Comparison of ENCODE assay signal across 8 cellular contexts in the genomic region with DNA sequence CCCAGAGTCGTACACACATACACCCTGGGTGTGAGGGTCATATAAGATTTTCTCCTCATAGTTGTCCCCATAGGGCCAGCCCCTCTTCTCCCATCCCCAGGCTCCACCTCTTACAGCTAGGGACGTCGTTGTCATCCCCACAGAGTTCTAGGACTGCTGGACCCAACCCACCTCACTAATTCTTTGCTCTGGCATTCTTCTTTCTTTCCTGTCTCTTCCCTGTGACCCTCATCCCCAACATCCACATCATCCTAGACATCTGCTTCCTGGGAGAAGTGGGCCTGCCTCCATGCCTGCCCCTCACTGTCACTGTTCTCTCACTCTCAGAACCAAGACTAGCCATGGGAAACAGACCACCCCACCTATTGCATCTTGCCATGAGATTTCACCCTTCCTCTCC. TPM values are rescaled to one million over a fixed set of nuclear protein-coding genes. Genes with fewer than 3 reads are reported as not detected.
DNase-seq lines count a peak whose midpoint lies in the region; TF ChIP-seq lines count a peak whose summit lies in the region.

No MANE protein-coding gene starts in this region.

- no peaks in the 10 kb centered on the region for H3K27me3 ChIP-seq in GM06990 (replicated peaks; ENCODE audit: control insufficient read depth, insufficient read depth, low read length)
- H3K27me3 ChIP-seq in SU-DHL-6 (ENCODE audit: low read length), result no peaks in the 10 kb centered on the region

- peak overlapping the region; percentile 94 for H3K4me2 ChIP-seq in SU-DHL-6 (ENCODE audit: low read depth, low read length, poor library complexity, severe bottlenecking)

- H3K9me3 ChIP-seq in SU-DHL-6 (ENCODE audit: insufficient read depth, low read length), result no peaks in the 10 kb centered on the region

- H3K79me2 ChIP-seq in SU-DHL-6 (ENCODE audit: insufficient read depth, low read length), result peaks cover 60% of the 10 kb centered on the region

- no peaks in the 10 kb centered on the region for H4K20me1 ChIP-seq in SU-DHL-6 (ENCODE audit: low read depth, low read length)

- in situ Hi-C loops in KBM-7 (cut with MboI; ENCODE audit: low pct_unique_long_range_greater_than_20kb, low sequenced_read_pairs), result no loop called here

- no peaks in the 10 kb centered on the region for H3K9me2 ChIP-seq in SU-DHL-6 (replicated peaks; ENCODE audit: insufficient read depth, low read length)

- H2AFZ ChIP-seq in SU-DHL-6 (ENCODE audit: low read depth, low read length, severe bottlenecking), result no peak overlapping the region

- H3K27ac ChIP-seq in SU-DHL-6 (ENCODE audit: low read depth, low read length), result no peak overlapping the region

- no peaks in the 10 kb centered on the region; the same call in 1 of the 2 replicates for H3K36me3 ChIP-seq in GM06990 (ENCODE audit: control insufficient read depth, insufficient read depth, low read length)
- H3K36me3 ChIP-seq in SU-DHL-6 (ENCODE audit: low read length), result 0 out of 2 replicates have a peak, but pooled peaks cover 6% of the 10 kb centered on the region

- DNase-seq in GM06990 (ENCODE audit: extremely low read depth, insufficient read length), result no peak
- DNase-seq in fibroblast of the aortic adventitia (ENCODE audit: low read depth), result no peak
- no peak for DNase-seq in retinal pigment epithelial cell (ENCODE audit: low read depth)
- DNase-seq in NCI-H2171 (lab: John Stamatoyannopoulos, UW), result no peak
- DNase-seq in KBM-7, result no peak
- DNase-seq in mesenteric fat pad (ENCODE audit: low spot score), result no peak
- DNase-seq in NCI-H187 treated with DMSO at 0.1 percent for 48 hours (lab: John Stamatoyannopoulos, UW), result no peak

- TF ChIP-seq CTCF in GM06990 (IDR thresholded peaks at IDR 0.05; ENCODE audit: insufficient read depth, low read length, poor library complexity, severe bottlenecking) (no peak), SU-DHL-6 (IDR thresholded peaks at IDR 0.05; ENCODE audit: insufficient read depth, low read length, poor library complexity, severe bottlenecking) (no peak), fibroblast of the aortic adventitia (IDR thresholded peaks at IDR 0.05; ENCODE audit: insufficient read depth, low read length) (no peak), retinal pigment epithelial cell (conservative IDR thresholded peaks at IDR 0.05; ENCODE audit: low read depth, low read length) (no peak)

- peak overlapping the region; percentile 80 for H3K9ac ChIP-seq in SU-DHL-6 (ENCODE audit: low read length)

- peak overlapping the region; percentile 94 for H3K4me3 ChIP-seq in GM06990 (replicated peaks; ENCODE audit: low read depth, low read length)
- H3K4me3 ChIP-seq in SU-DHL-6 (ENCODE audit: insufficient read depth, low read length, poor library complexity, severe bottlenecking), result peak overlapping the region; percentile 85
- peak overlapping the region; percentile 99 for H3K4me3 ChIP-seq in fibroblast of the aortic adventitia (ENCODE audit: low read depth, low read length)
- peak overlapping the region; percentile 99 for H3K4me3 ChIP-seq in retinal pigment epithelial cell (ENCODE audit: low read length)

- H3F3A ChIP-seq in SU-DHL-6 (ENCODE audit: insufficient read depth), result no peaks in the 10 kb centered on the region

RNA-seq across cellular contexts. Expression of a gene that starts 1.1 kb away (rescaled TPM):
- total RNA-seq in fibroblast of the aortic adventitia (ENCODE audit: low replicate concordance) (62.1 and 142 TPM in 2 replicates), mesenteric fat pad (126 TPM)
